8 cellular contexts compared by ENCODE assay signal in the genomic region with DNA sequence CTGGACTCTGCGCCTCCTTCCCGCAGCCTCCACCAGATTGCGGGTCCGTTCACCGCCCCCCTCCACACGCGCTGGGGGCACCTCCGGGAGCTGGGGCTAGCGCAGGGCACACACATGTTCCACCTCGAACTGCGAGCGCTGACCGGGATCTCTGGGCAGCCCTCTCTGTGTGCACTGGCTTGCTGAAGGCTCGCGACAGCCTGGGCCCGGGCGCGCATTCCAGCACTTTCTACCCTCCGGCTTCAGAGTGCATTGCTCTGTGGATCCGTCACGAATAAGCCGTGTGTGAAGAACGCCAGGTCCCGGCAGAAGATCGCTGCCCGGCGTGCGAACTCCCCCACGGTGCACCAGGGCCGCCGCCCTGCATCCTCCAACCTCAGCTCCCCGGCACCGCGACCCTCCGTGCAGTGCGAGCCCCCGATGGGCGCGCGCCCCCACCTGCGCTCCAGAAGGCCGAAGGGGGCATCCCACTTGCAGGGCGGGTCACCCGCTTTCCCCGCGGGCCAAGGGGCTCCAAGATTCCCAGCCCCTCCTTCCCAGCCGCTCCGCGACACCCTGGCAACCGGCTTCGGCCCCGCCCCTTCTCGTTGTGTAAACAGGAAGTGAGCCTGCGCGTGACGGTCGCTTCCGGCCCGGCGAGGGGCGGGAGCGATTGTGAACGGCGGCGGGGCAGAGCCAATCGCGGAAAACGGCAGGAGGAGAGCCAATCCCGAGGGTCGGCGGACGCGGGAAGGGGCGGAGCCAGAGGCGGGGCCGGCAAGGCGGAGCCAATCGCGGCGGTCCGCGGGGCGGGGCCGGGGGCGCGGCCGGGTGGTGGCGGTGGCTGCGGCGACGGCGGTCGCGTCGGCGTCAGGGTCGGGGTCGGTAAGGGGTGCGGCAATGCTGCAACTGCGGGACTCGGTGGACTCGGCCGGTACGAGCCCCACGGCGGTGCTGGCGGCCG. TPM values are rescaled to one million over a fixed set of nuclear protein-coding genes. Genes with fewer than 3 reads are reported as not detected.
DNase-seq lines count a peak whose midpoint lies in the region; TF ChIP-seq lines count a peak whose summit lies in the region.

Gene TPRG1L, plus strand, starts transcription at position 822 of the 943 bp plus-strand sequence. Its CDS starts 58 bp downstream, at position 880.

- peak within 1 kb of the TSS; percentile 90 for H3K4me2 ChIP-seq in H9 (ENCODE audit: insufficient read depth, insufficient read length, low read length)

- no peak within 1 kb of the TSS for H4K8ac ChIP-seq in H9 (replicated peaks; ENCODE audit: insufficient read length, low read depth, low read length)

- H3K79me2 ChIP-seq in H9 (ENCODE audit: insufficient read depth, low read length), result no peaks in the 10 kb centered on the region

- H3K9ac ChIP-seq in H9 (ENCODE audit: extremely low read depth, insufficient read length, low read length), result peak within 1 kb of the TSS; percentile 48

- H2BK120ac ChIP-seq in H9 (ENCODE audit: low read depth, low read length, poor library complexity, severe bottlenecking), result no peak within 1 kb of the TSS

- H3K4ac ChIP-seq in H9 (ENCODE audit: low read depth, low read length), result no peak within 1 kb of the TSS

- H3K27ac ChIP-seq in H9 (ENCODE audit: insufficient read length, low read depth, low read length), result no peak within 1 kb of the TSS

- peak within 1 kb of the TSS; percentile 87 to 92 for H3K4me3 Mint-ChIP-seq in H9
- H3K4me3 Mint-ChIP-seq in nephron progenitor cell, result peak within 1 kb of the TSS; percentile 91
- H3K4me3 Mint-ChIP-seq in stimulated activated naive CD8-positive, alpha-beta T cell treated with anti-CD3 and anti-CD28 coated beads, Interleukin-15, Interleukin-2, amounts not matched to agents 100 ng/mL and 50 ng/mL, for 24 hours, result peak within 1 kb of the TSS; percentile 88

- no peak within 1 kb of the TSS for H3T11ph ChIP-seq in H9 (ENCODE audit: low read length)

- H3K36me3 Mint-ChIP-seq in H9 (ENCODE audit: insufficient read depth in 1 of 3, low read depth in 3 of 3), result peaks cover 3 to 21% (median 21%) of the 10 kb centered on the region in 3 experiments; a peak in 5 of 7 replicates
- H3K36me3 Mint-ChIP-seq in nephron progenitor cell (ENCODE audit: low read depth), result peaks cover 6% of the 10 kb centered on the region
- peaks cover 4% of the 10 kb centered on the region for H3K36me3 Mint-ChIP-seq in stimulated activated naive CD8-positive, alpha-beta T cell treated with anti-CD3 and anti-CD28 coated beads, Interleukin-15, Interleukin-2, amounts not matched to agents 100 ng/mL and 50 ng/mL, for 24 hours (ENCODE audit: low read depth)

- H2BK15ac ChIP-seq in H9 (ENCODE audit: low read depth, low read length), result no peak within 1 kb of the TSS

- H3K23ac ChIP-seq in H9 (ENCODE audit: insufficient read length, low read depth, low read length), result no peak within 1 kb of the TSS

- no peaks in the 10 kb centered on the region for H3K9me3 Mint-ChIP-seq in H9
- no peaks in the 10 kb centered on the region for H3K9me3 Mint-ChIP-seq in nephron progenitor cell
- no peaks in the 10 kb centered on the region for H3K9me3 Mint-ChIP-seq in stimulated activated naive CD8-positive, alpha-beta T cell treated with anti-CD3 and anti-CD28 coated beads, Interleukin-15, Interleukin-2, amounts not matched to agents 100 ng/mL and 50 ng/mL, for 24 hours

- no peak within 1 kb of the TSS for H2BK5ac ChIP-seq in H9 (ENCODE audit: insufficient read length, low read length)

- no peaks in the 10 kb centered on the region for H3K4me1 ChIP-seq in H9 (ENCODE audit: insufficient read depth, low read length)

- H2BK12ac ChIP-seq in H9 (ENCODE audit: insufficient read length, low read depth, low read length), result no peak within 1 kb of the TSS

- no peak within 1 kb of the TSS for H4K91ac ChIP-seq in H9 (ENCODE audit: insufficient read length, low read depth, low read length)

- H3K18ac ChIP-seq in H9 (ENCODE audit: insufficient read length, low read depth, low read length), result no peak within 1 kb of the TSS

- peak within 1 kb of the TSS in 1 of 3 experiments; percentile 85; a peak in 1 of 7 replicates for H3K27ac Mint-ChIP-seq in H9
- H3K27ac Mint-ChIP-seq in nephron progenitor cell, result peak within 1 kb of the TSS; percentile 76
- peak within 1 kb of the TSS; percentile 71 for H3K27ac Mint-ChIP-seq in stimulated activated naive CD8-positive, alpha-beta T cell treated with anti-CD3 and anti-CD28 coated beads, Interleukin-15, Interleukin-2, amounts not matched to agents 100 ng/mL and 50 ng/mL, for 24 hours

- TF ChIP-seq CTCF in H9 (conservative IDR thresholded peaks at IDR 0.05) (no peak), fibroblast of pulmonary artery (IDR thresholded peaks at IDR 0.05; ENCODE audit: low read length, missing control alignments) (no peak), nephron progenitor cell (IDR thresholded peaks at IDR 0.05) (no peak)

- no peak within 1 kb of the TSS; the same call in 1 of the 2 replicates for H3K14ac ChIP-seq in H9 (ENCODE audit: insufficient read depth, low read length)

- peak within 1 kb of the TSS; percentile 91 for H3K4me3 ChIP-seq in fibroblast of pulmonary artery (replicated peaks; ENCODE audit: low read depth, low read length)

- H2AFZ ChIP-seq in H9 (ENCODE audit: low read length), result no peak within 1 kb of the TSS

- peaks cover 9% of the 10 kb centered on the region for H3K23me2 ChIP-seq in H9 (ENCODE audit: insufficient read length, low read depth, low read length, poor library complexity, severe bottlenecking)

- no peak within 1 kb of the TSS for H3K56ac ChIP-seq in H9 (ENCODE audit: insufficient read length, low read depth, low read length)

- no peaks in the 10 kb centered on the region for H4K20me1 ChIP-seq in H9 (ENCODE audit: control insufficient read depth, insufficient read depth, insufficient read length)

- no peaks in the 10 kb centered on the region for H3K9me3 ChIP-seq in H9 (ENCODE audit: control insufficient read depth, low read depth, low read length)

- DNase-seq in ELR (ENCODE audit: low read depth), result peak; percentile 96
- DNase-seq in H9, result peak; percentile 98
- peak; percentile 95 for DNase-seq in M059J (ENCODE audit: low read depth)
- DNase-seq in SHP77 treated with DMSO at 0.1 percent for 48 hours (lab: John Stamatoyannopoulos, UW), result peak; percentile 73
- DNase-seq in activated effector memory CD4-positive, alpha-beta T cell treated with anti-CD3 and anti-CD28 coated beads, Interleukin-2, amount 50 U/mL, for 16 hours, result peak; percentile 99
- DNase-seq in fibroblast of pulmonary artery (ENCODE audit: low read depth), result peak; percentile 94
- DNase-seq in nephron progenitor cell, result peak; percentile 99

- no CpG with 5 or more reads among the region's 108 CpGs for whole genome bisulfite sequencing in H9 (ENCODE audit: extremely low coverage, insufficient read length, low lambda C conversion rate)

- H4K5ac ChIP-seq in H9 (ENCODE audit: insufficient read length, low read depth, low read length), result no peak within 1 kb of the TSS

- H3K27me3 Mint-ChIP-seq in H9 (ENCODE audit: low read depth), result peaks cover 20% of the 10 kb centered on the region
- H3K27me3 Mint-ChIP-seq in nephron progenitor cell (ENCODE audit: low read depth, poor library complexity), result peaks cover 43% of the 10 kb centered on the region
- no peaks in the 10 kb centered on the region for H3K27me3 Mint-ChIP-seq in stimulated activated naive CD8-positive, alpha-beta T cell treated with anti-CD3 and anti-CD28 coated beads, Interleukin-15, Interleukin-2, amounts not matched to agents 100 ng/mL and 50 ng/mL, for 24 hours

- no peaks in the 10 kb centered on the region for H3K27me3 ChIP-seq in H9 (ENCODE audit: insufficient read depth, low read length)

- H3K4me1 Mint-ChIP-seq in H9, result peaks cover 11% of the 10 kb centered on the region in 2 experiments
- H3K4me1 Mint-ChIP-seq in nephron progenitor cell, result peaks cover 40% of the 10 kb centered on the region
- H3K4me1 Mint-ChIP-seq in stimulated activated naive CD8-positive, alpha-beta T cell treated with anti-CD3 and anti-CD28 coated beads, Interleukin-15, Interleukin-2, amounts not matched to agents 100 ng/mL and 50 ng/mL, for 24 hours (ENCODE audit: low read depth), result peaks cover 41% of the 10 kb centered on the region

- H3K79me1 ChIP-seq in H9 (ENCODE audit: insufficient read depth, low read depth, low read length, poor library complexity, severe bottlenecking), result no peaks in the 10 kb centered on the region

- no peak within 1 kb of the TSS for H2BK20ac ChIP-seq in H9 (ENCODE audit: low read depth, low read length, poor library complexity, severe bottlenecking)

- H2AK5ac ChIP-seq in H9 (ENCODE audit: insufficient read length, low read length), result no peak within 1 kb of the TSS

RNA-seq across cellular contexts. Expression of gene TPRG1L, which starts in this region (rescaled TPM):
- total RNA-seq in H9 (2021), result 24.0 and 24.7 TPM in 2 replicates
- 12.8 and 16.0 TPM in 2 replicates for total RNA-seq in M059J (2014; rRNA removed; shearing (Covaris generic))
